ENCODE assay signal across 10 cellular contexts in genomic region chr16:85422374-85423185, GRCh38.
DNase-seq lines count a peak whose midpoint lies in the region; ATAC-seq, FAIRE-seq and TF ChIP-seq lines count a peak whose summit lies in the region.
"Had no signal": no experiment of that assay in that cellular context is flagged by ENCODE, and none has a peak within 500 bp of the region (broad histone marks: within the 10 kb centered on the region; RNA-seq: fewer than 3 reads in every experiment).

No MANE protein-coding gene starts in this region.

- peaks cover 1% of the 10 kb centered on the region for H3K36me3 ChIP-seq in bronchial epithelial cell (ENCODE audit: control insufficient read depth, insufficient read depth, low read length)

- TF ChIP-seq RAD21 in Ishikawa (IDR thresholded peaks at IDR 0.05; ENCODE audit: low read depth), result peak; percentile 13; the same call in 1 of the 2 replicates

- peaks cover 61% of the 10 kb centered on the region for H3K27me3 Mint-ChIP-seq in Calu3 (ENCODE audit: unreplicated experiment)

- TF ChIP-seq EP300 in Ishikawa (IDR thresholded peaks at IDR 0.05; ENCODE audit: borderline replicate concordance), result no peak

- FAIRE-seq in bronchial epithelial cell (lab: Jason Lieb, UNC) (no peak), GM12891 (lab: Jason Lieb, UNC) (no peak)

- no peaks in the 10 kb centered on the region for H3K36me3 Mint-ChIP-seq in Calu3 (ENCODE audit: insufficient read depth, unreplicated experiment)
- H3K36me3 Mint-ChIP-seq: immature natural killer cell had no signal

- no peak for TF ChIP-seq CTCF in Calu3 (IDR thresholded peaks at IDR 0.05; ENCODE audit: unreplicated experiment)
- no peak for TF ChIP-seq CTCF in bronchial epithelial cell (IDR thresholded peaks at IDR 0.05; ENCODE audit: insufficient read depth, low read length, severe bottlenecking)

- H3K27ac Mint-ChIP-seq in Calu3 (ENCODE audit: unreplicated experiment), result no peak overlapping the region
- H3K27ac Mint-ChIP-seq: immature natural killer cell had no signal

- peaks cover 3% of the 10 kb centered on the region for H3K27me3 ChIP-seq in bronchial epithelial cell (ENCODE audit: control insufficient read depth, insufficient read depth, low read length)

- DNase-seq in Calu3 (peak; percentile 93), bronchial epithelial cell (ENCODE audit: low read depth) (peak; percentile 40), mucosa of gallbladder (ENCODE audit: low spot score) (peak; percentile 90), AML-193 (lab: John Stamatoyannopoulos, UW) (no peak), T-helper 2 cell (no peak), GM12891 (ENCODE audit: insufficient read length, low spot score) (no peak)
- DNase-seq: dermis blood vessel endothelial cell, immature natural killer cell had no signal

- peak overlapping the region; percentile 44 for H3K4me3 Mint-ChIP-seq in Calu3 (ENCODE audit: low read depth, unreplicated experiment)
- H3K4me3 Mint-ChIP-seq: immature natural killer cell had no signal

- CTCF ChIA-PET in Calu3 (lab: Charles Lee), result interaction anchor here (0.6 to 4.0 kb wide), 16 partner anchors 9 to 1732 kb away, joined by 3 to 24 read pairs (median 4); no protein-coding TSS in a partner anchor

- H3K4me1 Mint-ChIP-seq in Calu3 (ENCODE audit: low read depth, unreplicated experiment), result peaks cover 38% of the 10 kb centered on the region

- BruUV-seq in Calu3 (replicated peaks; lab: Mats Ljungman, UMichigan), result no TSS peak

- H3K9me3 Mint-ChIP-seq in Calu3 (ENCODE audit: low read depth, unreplicated experiment), result no peaks in the 10 kb centered on the region

- no peak for TF ChIP-seq POLR2A in GM12891 (IDR thresholded peaks at IDR 0.05; ENCODE audit: low read depth, low read length)

- H3K4me3 ChIP-seq in bronchial epithelial cell (ENCODE audit: low read depth, low read length), result no peak overlapping the region

- ATAC-seq in GM19035 (IDR thresholded peaks at IDR 0.05; ENCODE audit: unreplicated experiment), result no peak

- intact Hi-C loops in Calu3 (cut with micrococcal nuclease; ENCODE audit: unreplicated experiment), result loop anchor here (2.0 kb wide), 1 partner anchor 136 kb away; no protein-coding TSS in a partner anchor

TF ChIP-seq in Ishikawa, 13 proteins besides CTCF, POLR2A, EP300 and RAD21:
- no peak for TF ChIP-seq TEAD4 (IDR thresholded peaks at IDR 0.05)
- TF ChIP-seq REST (IDR thresholded peaks at IDR 0.05; ENCODE audit: low read depth), result no peak
- no peak for TF ChIP-seq MAX (IDR thresholded peaks at IDR 0.05)
- TF ChIP-seq EGR1 (IDR thresholded peaks at IDR 0.05), result no peak
- TF ChIP-seq FOXM1 (IDR thresholded peaks at IDR 0.05; ENCODE audit: borderline replicate concordance, low read depth), result no peak
- TF ChIP-seq TAF1 (IDR thresholded peaks at IDR 0.05; ENCODE audit: low read depth), result no peak
- TF ChIP-seq NFIC (IDR thresholded peaks at IDR 0.05), result no peak
- no peak for TF ChIP-seq USF1 (IDR thresholded peaks at IDR 0.05)
- no peak for TF ChIP-seq ZBTB7A (IDR thresholded peaks at IDR 0.05; ENCODE audit: low read depth)
- TF ChIP-seq YY1 (IDR thresholded peaks at IDR 0.05; ENCODE audit: low read depth), result no peak
- TF ChIP-seq CREB1 (IDR thresholded peaks at IDR 0.05; ENCODE audit: low read depth), result no peak
- no peak for TF ChIP-seq TCF12 (IDR thresholded peaks at IDR 0.05; ENCODE audit: low read depth)
- no peak for TF ChIP-seq CEBPB (IDR thresholded peaks at IDR 0.05)

TF ChIP-seq in GM12891, 5 proteins besides CTCF, POLR2A, EP300 and RAD21:
- no peak for TF ChIP-seq PAX5 (IDR thresholded peaks at IDR 0.05; ENCODE audit: insufficient read depth, low read length, severe bottlenecking)
- no peak for TF ChIP-seq POLR2AphosphoS5 (IDR thresholded peaks at IDR 0.05; ENCODE audit: low read depth, low read length)
- TF ChIP-seq POU2F2 (IDR thresholded peaks at IDR 0.05; ENCODE audit: low read depth, low read length), result no peak
- no peak for TF ChIP-seq TAF1 (IDR thresholded peaks at IDR 0.05; ENCODE audit: low read depth, low read length)
- no peak for TF ChIP-seq SPI1 (IDR thresholded peaks at IDR 0.05; ENCODE audit: low read depth, low read length)

Comparison
In these comparisons a context has a peak if more than half of its experiments do, and no peak if none do; other contexts are left out.
1. DNase-seq: peak in Calu3 (single experiment), bronchial epithelial cell (single experiment) and mucosa of gallbladder (single experiment); none in AML-193 (0 of 2), T-helper 2 cell (0 of 5) and GM12891 (single experiment).